In genomic region chr12:55993454-55993853, GRCh38 we compare ENCODE assay signal across 1 cellular context.
A peak's percentile ranks its signal among the peaks of the same experiment; 100 is the strongest.
TF ChIP-seq lines count a peak whose summit lies in the region.

No MANE protein-coding gene starts in this region.

TF ChIP-seq in HEK293, 187 proteins besides CTCF, POLR2A, EP300 and RAD21 (continued from another document):
- TF ChIP-seq, protein P1, sequence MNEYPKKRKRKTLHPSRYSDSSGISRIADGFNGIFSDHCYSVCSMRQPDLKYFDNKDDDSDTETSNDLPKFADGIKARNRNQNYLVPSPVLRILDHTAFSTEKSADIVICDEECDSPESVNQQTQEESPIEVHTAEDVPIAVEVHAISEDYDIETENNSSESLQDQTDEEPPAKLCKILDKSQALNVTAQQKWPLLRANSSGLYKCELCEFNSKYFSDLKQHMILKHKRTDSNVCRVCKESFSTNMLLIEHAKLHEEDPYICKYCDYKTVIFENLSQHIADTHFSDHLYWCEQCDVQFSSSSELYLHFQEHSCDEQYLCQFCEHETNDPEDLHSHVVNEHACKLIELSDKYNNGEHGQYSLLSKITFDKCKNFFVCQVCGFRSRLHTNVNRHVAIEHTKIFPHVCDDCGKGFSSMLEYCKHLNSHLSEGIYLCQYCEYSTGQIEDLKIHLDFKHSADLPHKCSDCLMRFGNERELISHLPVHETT (tag by site-specific recombination; IDR thresholded peaks at IDR 0.05): no peak
- TF ChIP-seq ZNF335 (tag by site-specific recombination; conservative IDR thresholded peaks at IDR 0.05): no peak
- no peak for TF ChIP-seq ZNF510 (tag by site-specific recombination; IDR thresholded peaks at IDR 0.05; ENCODE audit: insufficient replicate concordance)
- TF ChIP-seq SCRT1 (tag by site-specific recombination; IDR thresholded peaks at IDR 0.05; ENCODE audit: borderline replicate concordance): 0 out of 2 replicates have a peak, but pooled peaks have one; percentile 15
- no peak for TF ChIP-seq ZNF658 (tag by site-specific recombination; IDR thresholded peaks at IDR 0.05)
- no peak for TF ChIP-seq ZNF629 (tag by site-specific recombination; IDR thresholded peaks at IDR 0.05)
- peak; percentile 43 for TF ChIP-seq ZNF366 (tag by site-specific recombination; conservative IDR thresholded peaks at IDR 0.05)
- no peak for TF ChIP-seq ZBTB48 (tag by site-specific recombination; IDR thresholded peaks at IDR 0.05)
- TF ChIP-seq, protein P2, sequence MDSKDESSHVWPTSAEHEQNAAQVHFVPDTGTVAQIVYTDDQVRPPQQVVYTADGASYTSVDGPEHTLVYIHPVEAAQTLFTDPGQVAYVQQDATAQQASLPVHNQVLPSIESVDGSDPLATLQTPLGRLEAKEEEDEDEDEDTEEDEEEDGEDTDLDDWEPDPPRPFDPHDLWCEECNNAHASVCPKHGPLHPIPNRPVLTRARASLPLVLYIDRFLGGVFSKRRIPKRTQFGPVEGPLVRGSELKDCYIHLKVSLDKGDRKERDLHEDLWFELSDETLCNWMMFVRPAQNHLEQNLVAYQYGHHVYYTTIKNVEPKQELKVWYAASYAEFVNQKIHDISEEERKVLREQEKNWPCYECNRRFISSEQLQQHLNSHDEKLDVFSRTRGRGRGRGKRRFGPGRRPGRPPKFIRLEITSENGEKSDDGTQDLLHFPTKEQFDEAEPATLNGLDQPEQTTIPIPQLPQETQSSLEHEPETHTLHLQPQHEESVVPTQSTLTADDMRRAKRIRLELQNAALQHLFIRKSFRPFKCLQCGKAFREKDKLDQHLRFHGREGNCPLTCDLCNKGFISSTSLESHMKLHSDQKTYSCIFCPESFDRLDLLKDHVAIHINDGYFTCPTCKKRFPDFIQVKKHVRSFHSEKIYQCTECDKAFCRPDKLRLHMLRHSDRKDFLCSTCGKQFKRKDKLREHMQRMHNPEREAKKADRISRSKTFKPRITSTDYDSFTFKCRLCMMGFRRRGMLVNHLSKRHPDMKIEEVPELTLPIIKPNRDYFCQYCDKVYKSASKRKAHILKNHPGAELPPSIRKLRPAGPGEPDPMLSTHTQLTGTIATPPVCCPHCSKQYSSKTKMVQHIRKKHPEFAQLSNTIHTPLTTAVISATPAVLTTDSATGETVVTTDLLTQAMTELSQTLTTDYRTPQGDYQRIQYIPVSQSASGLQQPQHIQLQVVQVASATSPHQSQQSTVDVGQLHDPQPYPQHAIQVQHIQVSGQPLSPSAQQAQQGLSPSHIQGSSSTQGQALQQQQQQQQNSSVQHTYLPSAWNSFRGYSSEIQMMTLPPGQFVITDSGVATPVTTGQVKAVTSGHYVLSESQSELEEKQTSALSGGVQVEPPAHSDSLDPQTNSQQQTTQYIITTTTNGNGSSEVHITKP (tag by site-specific recombination; IDR thresholded peaks at IDR 0.05): peak; percentile 91
- TF ChIP-seq ZNF214 (tag by site-specific recombination; IDR thresholded peaks at IDR 0.05; ENCODE audit: borderline replicate concordance): no peak
- TF ChIP-seq, protein P3, sequence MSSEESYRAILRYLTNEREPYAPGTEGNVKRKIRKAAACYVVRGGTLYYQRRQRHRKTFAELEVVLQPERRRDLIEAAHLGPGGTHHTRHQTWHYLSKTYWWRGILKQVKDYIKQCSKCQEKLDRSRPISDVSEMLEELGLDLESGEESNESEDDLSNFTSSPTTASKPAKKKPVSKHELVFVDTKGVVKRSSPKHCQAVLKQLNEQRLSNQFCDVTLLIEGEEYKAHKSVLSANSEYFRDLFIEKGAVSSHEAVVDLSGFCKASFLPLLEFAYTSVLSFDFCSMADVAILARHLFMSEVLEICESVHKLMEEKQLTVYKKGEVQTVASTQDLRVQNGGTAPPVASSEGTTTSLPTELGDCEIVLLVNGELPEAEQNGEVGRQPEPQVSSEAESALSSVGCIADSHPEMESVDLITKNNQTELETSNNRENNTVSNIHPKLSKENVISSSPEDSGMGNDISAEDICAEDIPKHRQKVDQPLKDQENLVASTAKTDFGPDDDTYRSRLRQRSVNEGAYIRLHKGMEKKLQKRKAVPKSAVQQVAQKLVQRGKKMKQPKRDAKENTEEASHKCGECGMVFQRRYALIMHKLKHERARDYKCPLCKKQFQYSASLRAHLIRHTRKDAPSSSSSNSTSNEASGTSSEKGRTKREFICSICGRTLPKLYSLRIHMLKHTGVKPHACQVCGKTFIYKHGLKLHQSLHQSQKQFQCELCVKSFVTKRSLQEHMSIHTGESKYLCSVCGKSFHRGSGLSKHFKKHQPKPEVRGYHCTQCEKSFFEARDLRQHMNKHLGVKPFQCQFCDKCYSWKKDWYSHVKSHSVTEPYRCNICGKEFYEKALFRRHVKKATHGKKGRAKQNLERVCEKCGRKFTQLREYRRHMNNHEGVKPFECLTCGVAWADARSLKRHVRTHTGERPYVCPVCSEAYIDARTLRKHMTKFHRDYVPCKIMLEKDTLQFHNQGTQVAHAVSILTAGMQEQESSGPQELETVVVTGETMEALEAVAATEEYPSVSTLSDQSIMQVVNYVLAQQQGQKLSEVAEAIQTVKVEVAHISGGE (tag by site-specific recombination; conservative IDR thresholded peaks at IDR 0.05; ENCODE audit: low read depth): no peak
- TF ChIP-seq SCRT2 (tag by site-specific recombination; IDR thresholded peaks at IDR 0.05): peak; percentile 56; the same call in 1 of the 2 replicates
TF ChIP-seq in HEK293: peak in this region for 4.
